In genomic region chrX:153340111-153340510, GRCh38 we compare ENCODE assay signal across 25 cellular contexts. TPM values are rescaled to one million over a fixed set of nuclear protein-coding genes. Genes with fewer than 3 reads are reported as not detected.
"Had no signal": no experiment of that assay in that cellular context is flagged by ENCODE, and none has a peak within 500 bp of the region (broad histone marks: within the 10 kb centered on the region; RNA-seq: fewer than 3 reads in every experiment).

No MANE protein-coding gene starts in this region.

- H3K27ac ChIP-seq: KMS-11 had no signal

- H3K27me3 Mint-ChIP-seq: activated CD8-positive, alpha-beta memory T cell treated with anti-CD3 and anti-CD28 coated beads, Interleukin-2, amount 10 ng/mL, durations not matched to agents 7 days and 5 days; activated naive CD4-positive, alpha-beta T cell treated with anti-CD3 and anti-CD28 coated beads, Interleukin-2, amount 10 ng/mL, durations not matched to agents 7 days and 5 days; brain; central memory CD8-positive, alpha-beta T cell; IgD-negative memory B cell had no signal

- H3K4me2 ChIP-seq: KMS-11 had no signal

- ATAC-seq: activated CD8-positive, alpha-beta memory T cell treated with anti-CD3 and anti-CD28 coated beads, Interleukin-2, amount 10 ng/mL, durations not matched to agents 7 days and 5 days; PC-3; WTC11 had no signal

- H3K27ac Mint-ChIP-seq: activated CD8-positive, alpha-beta memory T cell treated with anti-CD3 and anti-CD28 coated beads, Interleukin-2, amount 10 ng/mL, durations not matched to agents 7 days and 5 days; activated T-cell treated with anti-CD3 and anti-CD28 coated beads, Interleukin-2, amount 50 U/mL, for 24 hours; brain; IgD-negative memory B cell; T-helper 1 cell treated with Interleukin-12 subunit alpha and Interleukin-12 subunit beta and Interleukin-4 antibody, amounts not matched to agents 30 μg/mL and 1 μg/mL, for 36 hours; WTC11 had no signal

- H3K9me3 Mint-ChIP-seq: activated T-cell treated with anti-CD3 and anti-CD28 coated beads, Interleukin-2, amount 50 U/mL, for 24 hours; central memory CD8-positive, alpha-beta T cell; IgD-negative memory B cell; WTC11 had no signal

- H3K4me3 Mint-ChIP-seq: activated CD8-positive, alpha-beta memory T cell treated with anti-CD3 and anti-CD28 coated beads, Interleukin-2, amount 10 ng/mL, durations not matched to agents 7 days and 5 days; activated naive CD4-positive, alpha-beta T cell treated with anti-CD3 and anti-CD28 coated beads, Interleukin-2, amount 10 ng/mL, durations not matched to agents 7 days and 5 days; activated T-cell treated with anti-CD3 and anti-CD28 coated beads, Interleukin-2, amount 50 U/mL, for 24 hours; brain; central memory CD8-positive, alpha-beta T cell; T-helper 1 cell treated with Interleukin-12 subunit alpha and Interleukin-12 subunit beta and Interleukin-4 antibody, amounts not matched to agents 30 μg/mL and 1 μg/mL, for 36 hours; WTC11 had no signal

- DNase-seq: activated CD4-positive, CD25-positive, alpha-beta regulatory T cell treated with anti-CD3 and anti-CD28 coated beads, Interleukin-2, amount 50 U/mL, for 72 hours; activated CD8-positive, alpha-beta memory T cell treated with anti-CD3 and anti-CD28 coated beads, Interleukin-2, amount 10 ng/mL, durations not matched to agents 7 days and 5 days; activated gamma-delta T cell treated with Interleukin-2 at 50 U/mL for 16 hours; activated naive CD4-positive, alpha-beta T cell treated with anti-CD3 and anti-CD28 coated beads, Interleukin-2, amount 10 ng/mL, durations not matched to agents 7 days and 5 days; activated T-cell treated with anti-CD3 and anti-CD28 coated beads, Interleukin-2, amount 50 U/mL, for 24 hours; amygdala; MM.1S; NCI-H1105; NCI-H1436; NCI-H1694 treated with DMSO at 0.1 percent for 48 hours; NCI-H2029 treated with DMSO at 0.1 percent for 48 hours; NCI-H510A treated with DMSO at 0.1 percent for 48 hours; NCI-H69; PC-3; SHP77 treated with DMSO at 0.1 percent for 48 hours had no signal

- FAIRE-seq: astrocyte, RCC 7860 had no signal

- H3K9ac ChIP-seq: KMS-11 had no signal

RNA-seq across cellular contexts. Expression of gene PNMA6F, which starts 18.5 kb away (rescaled TPM):
- total RNA-seq: activated CD8-positive, alpha-beta memory T cell treated with anti-CD3 and anti-CD28 coated beads, Interleukin-2, amount 10 ng/mL, durations not matched to agents 7 days and 5 days; activated T-helper 2 cell treated with anti-CD3 and anti-CD28 coated beads, Interferon-gamma antibody, Interleukin-2, Interleukin-4, amounts not matched to agents 10 μg/mL and 5 μg/mL and 100 μg/mL, durations not matched to agents 14 hours and 24 hours and 36 hours; astrocyte; PC-3; SK-MEL-5 had no signal
- polyA plus RNA-seq: IgD-negative memory B cell had no signal
